Comparison of ENCODE assay signal across 1 cellular context in the genomic region with DNA sequence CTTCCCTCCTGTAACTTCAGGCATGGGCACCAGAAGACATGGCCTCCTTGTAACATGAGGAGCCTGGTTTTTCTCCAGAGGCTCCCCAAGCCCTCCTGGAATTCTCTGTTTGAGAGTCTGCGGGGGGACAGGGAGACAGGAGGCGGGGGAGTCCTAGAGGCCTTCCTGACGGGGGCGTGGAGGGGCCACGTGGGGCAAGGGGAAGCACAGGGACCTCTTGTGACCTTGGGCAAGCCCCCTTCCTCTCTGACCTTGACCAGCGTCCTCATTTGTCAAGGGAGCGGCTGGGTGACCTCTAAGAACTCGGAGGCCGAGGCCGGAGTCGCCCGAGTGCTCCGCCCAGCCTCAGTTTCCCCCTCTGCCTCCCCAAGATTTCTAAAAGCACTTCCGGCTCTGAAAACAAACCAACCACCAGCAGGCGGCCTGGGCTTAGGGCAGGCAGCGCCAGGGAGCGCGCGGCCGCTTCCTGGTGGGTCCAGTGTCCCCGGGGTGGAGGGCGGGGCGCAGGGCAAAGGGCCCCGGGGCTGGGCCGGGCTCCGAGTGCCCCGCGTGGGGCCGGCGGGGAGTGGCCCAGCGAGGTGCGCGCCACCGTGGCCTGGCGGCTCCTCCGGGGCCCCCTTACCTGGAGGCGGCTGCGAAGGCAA.
TF ChIP-seq lines count a peak whose summit lies in the region.

No MANE protein-coding gene starts in this region.

TF ChIP-seq in H1, 55 proteins besides CTCF, POLR2A, EP300 and RAD21:
- TF ChIP-seq MAFK (IDR thresholded peaks at IDR 0.05; ENCODE audit: low read depth, low read length) (no peak), KDM4A (IDR thresholded peaks at IDR 0.05; ENCODE audit: low read depth, low read length, severe bottlenecking) (peak; percentile 4), ZNF274 (IDR thresholded peaks at IDR 0.05; ENCODE audit: borderline replicate concordance, extremely low read depth, low read length) (no peak), BRCA1 (IDR thresholded peaks at IDR 0.05; ENCODE audit: low read depth, low read length) (no peak), EGR1 (IDR thresholded peaks at IDR 0.05; ENCODE audit: borderline replicate concordance, low read depth, low read length) (no peak), KDM5A (IDR thresholded peaks at IDR 0.05; ENCODE audit: low read length) (no peak), BCL11A (IDR thresholded peaks at IDR 0.05; ENCODE audit: low read depth in 2 of 2, low read length in 2 of 2) (no peak), HDAC2 (IDR thresholded peaks at IDR 0.05; ENCODE audit: borderline replicate concordance in 1 of 2, low read depth in 2 of 2, low read length in 2 of 2) (no peak), TAF1 (IDR thresholded peaks at IDR 0.05; ENCODE audit: low read depth, low read length) (no peak), SUZ12 (IDR thresholded peaks at IDR 0.05; ENCODE audit: low read length) (0 out of 2 replicates have a peak, but pooled peaks have one; percentile 15)
- TF ChIP-seq, protein P1, sequence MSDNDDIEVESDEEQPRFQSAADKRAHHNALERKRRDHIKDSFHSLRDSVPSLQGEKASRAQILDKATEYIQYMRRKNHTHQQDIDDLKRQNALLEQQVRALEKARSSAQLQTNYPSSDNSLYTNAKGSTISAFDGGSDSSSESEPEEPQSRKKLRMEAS (IDR thresholded peaks at IDR 0.05), result 0 out of 2 replicates have a peak, but pooled peaks have one; percentile 8
- TF ChIP-seq, protein P2, sequence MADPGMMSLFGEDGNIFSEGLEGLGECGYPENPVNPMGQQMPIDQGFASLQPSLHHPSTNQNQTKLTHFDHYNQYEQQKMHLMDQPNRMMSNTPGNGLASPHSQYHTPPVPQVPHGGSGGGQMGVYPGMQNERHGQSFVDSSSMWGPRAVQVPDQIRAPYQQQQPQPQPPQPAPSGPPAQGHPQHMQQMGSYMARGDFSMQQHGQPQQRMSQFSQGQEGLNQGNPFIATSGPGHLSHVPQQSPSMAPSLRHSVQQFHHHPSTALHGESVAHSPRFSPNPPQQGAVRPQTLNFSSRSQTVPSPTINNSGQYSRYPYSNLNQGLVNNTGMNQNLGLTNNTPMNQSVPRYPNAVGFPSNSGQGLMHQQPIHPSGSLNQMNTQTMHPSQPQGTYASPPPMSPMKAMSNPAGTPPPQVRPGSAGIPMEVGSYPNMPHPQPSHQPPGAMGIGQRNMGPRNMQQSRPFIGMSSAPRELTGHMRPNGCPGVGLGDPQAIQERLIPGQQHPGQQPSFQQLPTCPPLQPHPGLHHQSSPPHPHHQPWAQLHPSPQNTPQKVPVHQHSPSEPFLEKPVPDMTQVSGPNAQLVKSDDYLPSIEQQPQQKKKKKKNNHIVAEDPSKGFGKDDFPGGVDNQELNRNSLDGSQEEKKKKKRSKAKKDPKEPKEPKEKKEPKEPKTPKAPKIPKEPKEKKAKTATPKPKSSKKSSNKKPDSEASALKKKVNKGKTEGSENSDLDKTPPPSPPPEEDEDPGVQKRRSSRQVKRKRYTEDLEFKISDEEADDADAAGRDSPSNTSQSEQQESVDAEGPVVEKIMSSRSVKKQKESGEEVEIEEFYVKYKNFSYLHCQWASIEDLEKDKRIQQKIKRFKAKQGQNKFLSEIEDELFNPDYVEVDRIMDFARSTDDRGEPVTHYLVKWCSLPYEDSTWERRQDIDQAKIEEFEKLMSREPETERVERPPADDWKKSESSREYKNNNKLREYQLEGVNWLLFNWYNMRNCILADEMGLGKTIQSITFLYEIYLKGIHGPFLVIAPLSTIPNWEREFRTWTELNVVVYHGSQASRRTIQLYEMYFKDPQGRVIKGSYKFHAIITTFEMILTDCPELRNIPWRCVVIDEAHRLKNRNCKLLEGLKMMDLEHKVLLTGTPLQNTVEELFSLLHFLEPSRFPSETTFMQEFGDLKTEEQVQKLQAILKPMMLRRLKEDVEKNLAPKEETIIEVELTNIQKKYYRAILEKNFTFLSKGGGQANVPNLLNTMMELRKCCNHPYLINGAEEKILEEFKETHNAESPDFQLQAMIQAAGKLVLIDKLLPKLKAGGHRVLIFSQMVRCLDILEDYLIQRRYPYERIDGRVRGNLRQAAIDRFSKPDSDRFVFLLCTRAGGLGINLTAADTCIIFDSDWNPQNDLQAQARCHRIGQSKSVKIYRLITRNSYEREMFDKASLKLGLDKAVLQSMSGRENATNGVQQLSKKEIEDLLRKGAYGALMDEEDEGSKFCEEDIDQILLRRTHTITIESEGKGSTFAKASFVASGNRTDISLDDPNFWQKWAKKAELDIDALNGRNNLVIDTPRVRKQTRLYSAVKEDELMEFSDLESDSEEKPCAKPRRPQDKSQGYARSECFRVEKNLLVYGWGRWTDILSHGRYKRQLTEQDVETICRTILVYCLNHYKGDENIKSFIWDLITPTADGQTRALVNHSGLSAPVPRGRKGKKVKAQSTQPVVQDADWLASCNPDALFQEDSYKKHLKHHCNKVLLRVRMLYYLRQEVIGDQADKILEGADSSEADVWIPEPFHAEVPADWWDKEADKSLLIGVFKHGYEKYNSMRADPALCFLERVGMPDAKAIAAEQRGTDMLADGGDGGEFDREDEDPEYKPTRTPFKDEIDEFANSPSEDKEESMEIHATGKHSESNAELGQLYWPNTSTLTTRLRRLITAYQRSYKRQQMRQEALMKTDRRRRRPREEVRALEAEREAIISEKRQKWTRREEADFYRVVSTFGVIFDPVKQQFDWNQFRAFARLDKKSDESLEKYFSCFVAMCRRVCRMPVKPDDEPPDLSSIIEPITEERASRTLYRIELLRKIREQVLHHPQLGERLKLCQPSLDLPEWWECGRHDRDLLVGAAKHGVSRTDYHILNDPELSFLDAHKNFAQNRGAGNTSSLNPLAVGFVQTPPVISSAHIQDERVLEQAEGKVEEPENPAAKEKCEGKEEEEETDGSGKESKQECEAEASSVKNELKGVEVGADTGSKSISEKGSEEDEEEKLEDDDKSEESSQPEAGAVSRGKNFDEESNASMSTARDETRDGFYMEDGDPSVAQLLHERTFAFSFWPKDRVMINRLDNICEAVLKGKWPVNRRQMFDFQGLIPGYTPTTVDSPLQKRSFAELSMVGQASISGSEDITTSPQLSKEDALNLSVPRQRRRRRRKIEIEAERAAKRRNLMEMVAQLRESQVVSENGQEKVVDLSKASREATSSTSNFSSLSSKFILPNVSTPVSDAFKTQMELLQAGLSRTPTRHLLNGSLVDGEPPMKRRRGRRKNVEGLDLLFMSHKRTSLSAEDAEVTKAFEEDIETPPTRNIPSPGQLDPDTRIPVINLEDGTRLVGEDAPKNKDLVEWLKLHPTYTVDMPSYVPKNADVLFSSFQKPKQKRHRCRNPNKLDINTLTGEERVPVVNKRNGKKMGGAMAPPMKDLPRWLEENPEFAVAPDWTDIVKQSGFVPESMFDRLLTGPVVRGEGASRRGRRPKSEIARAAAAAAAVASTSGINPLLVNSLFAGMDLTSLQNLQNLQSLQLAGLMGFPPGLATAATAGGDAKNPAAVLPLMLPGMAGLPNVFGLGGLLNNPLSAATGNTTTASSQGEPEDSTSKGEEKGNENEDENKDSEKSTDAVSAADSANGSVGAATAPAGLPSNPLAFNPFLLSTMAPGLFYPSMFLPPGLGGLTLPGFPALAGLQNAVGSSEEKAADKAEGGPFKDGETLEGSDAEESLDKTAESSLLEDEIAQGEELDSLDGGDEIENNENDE (IDR thresholded peaks at IDR 0.05; ENCODE audit: insufficient replicate concordance, low read length), result no peak
